Comparison of ENCODE assay signal across 1 cellular context in genomic region chr2:119760876-119761275, GRCh38.
TF ChIP-seq lines count a peak whose summit lies in the region.

No MANE protein-coding gene starts in this region.

TF ChIP-seq in HEK293, 187 proteins besides CTCF, POLR2A, EP300 and RAD21 (continued from another document):
- no peak for TF ChIP-seq ZNF488 (tag by site-specific recombination; IDR thresholded peaks at IDR 0.05)
- no peak for TF ChIP-seq ZNF114 (tag by site-specific recombination; IDR thresholded peaks at IDR 0.05)
- TF ChIP-seq ZNF157 (tag by site-specific recombination; IDR thresholded peaks at IDR 0.05) = no peak
- TF ChIP-seq ZNF292 (tag by site-specific recombination; IDR thresholded peaks at IDR 0.05; ENCODE audit: borderline replicate concordance, low read depth) = no peak
TF ChIP-seq in HEK293: peak in this region for 5.
